ENCODE assay signal across 31 cellular contexts in genomic region chr4:99126376-99126775, GRCh38. TPM values are rescaled to one million over a fixed set of nuclear protein-coding genes. Genes with fewer than 3 reads are reported as not detected.
"Had no signal": no experiment of that assay in that cellular context is flagged by ENCODE, and none has a peak within 500 bp of the region (broad histone marks: within the 10 kb centered on the region; RNA-seq: fewer than 3 reads in every experiment).

No MANE protein-coding gene starts in this region.

- H3K4me3 ChIP-seq: colonic mucosa, coronary artery, dorsolateral prefrontal cortex, esophagus muscularis mucosa, esophagus squamous epithelium, gastrocnemius medialis, gastroesophageal sphincter, heart left ventricle, heart right ventricle had no signal

- H3K9me3 ChIP-seq: colonic mucosa, esophagus muscularis mucosa, esophagus squamous epithelium, gastrocnemius medialis, gastroesophageal sphincter, heart left ventricle had no signal

- H3K27ac ChIP-seq: colonic mucosa, coronary artery, dorsolateral prefrontal cortex, epithelial cell of prostate, esophagus muscularis mucosa, esophagus squamous epithelium, foreskin keratinocyte, gastrocnemius medialis, gastroesophageal sphincter, heart left ventricle, heart right ventricle had no signal

- H3K27me3 ChIP-seq: colonic mucosa, dorsolateral prefrontal cortex, esophagus muscularis mucosa, esophagus squamous epithelium, foreskin keratinocyte, gastrocnemius medialis, gastroesophageal sphincter, heart left ventricle, heart right ventricle had no signal

- H3K36me3 ChIP-seq: colonic mucosa, esophagus muscularis mucosa, esophagus squamous epithelium, gastrocnemius medialis, gastroesophageal sphincter, heart left ventricle, heart right ventricle had no signal

- DNase-seq: colonic mucosa; cortex of kidney; dermis blood vessel endothelial cell; dorsolateral prefrontal cortex; effector CD4-positive, alpha-beta T cell; effector CD8-positive, alpha-beta T cell; effector memory CD4-positive, alpha-beta T cell; effector memory CD8-positive, alpha-beta T cell; endodermal cell; erythroblast; esophagus squamous epithelium; foreskin fibroblast; foreskin keratinocyte; foreskin melanocyte; gastrocnemius medialis; glutamatergic neuron; head of caudate nucleus; heart left ventricle; heart right ventricle had no signal

- H3K4me1 ChIP-seq: colonic mucosa, esophagus muscularis mucosa, esophagus squamous epithelium, foreskin keratinocyte, gastrocnemius medialis, gastroesophageal sphincter, heart left ventricle, heart right ventricle had no signal

- ATAC-seq: effector memory CD8-positive, alpha-beta T cell; esophagus mucosa; foreskin keratinocyte; gastrocnemius medialis; gastroesophageal sphincter; heart left ventricle; heart right ventricle had no signal

RNA-seq across cellular contexts. Expression of gene ADH4, which starts 17.7 kb away (rescaled TPM):
- total RNA-seq: dermis blood vessel endothelial cell, dermis microvascular lymphatic vessel endothelial cell, endodermal cell, endothelial cell of umbilical vein, epithelial cell of proximal tubule, fibroblast of lung, fibroblast of villous mesenchyme, foreskin keratinocyte, frontal cortex, glomerular endothelial cell, heart left ventricle, heart right ventricle had no signal
- polyA plus RNA-seq: endothelial cell of umbilical vein, foreskin keratinocyte had no signal
